In the genomic region with DNA sequence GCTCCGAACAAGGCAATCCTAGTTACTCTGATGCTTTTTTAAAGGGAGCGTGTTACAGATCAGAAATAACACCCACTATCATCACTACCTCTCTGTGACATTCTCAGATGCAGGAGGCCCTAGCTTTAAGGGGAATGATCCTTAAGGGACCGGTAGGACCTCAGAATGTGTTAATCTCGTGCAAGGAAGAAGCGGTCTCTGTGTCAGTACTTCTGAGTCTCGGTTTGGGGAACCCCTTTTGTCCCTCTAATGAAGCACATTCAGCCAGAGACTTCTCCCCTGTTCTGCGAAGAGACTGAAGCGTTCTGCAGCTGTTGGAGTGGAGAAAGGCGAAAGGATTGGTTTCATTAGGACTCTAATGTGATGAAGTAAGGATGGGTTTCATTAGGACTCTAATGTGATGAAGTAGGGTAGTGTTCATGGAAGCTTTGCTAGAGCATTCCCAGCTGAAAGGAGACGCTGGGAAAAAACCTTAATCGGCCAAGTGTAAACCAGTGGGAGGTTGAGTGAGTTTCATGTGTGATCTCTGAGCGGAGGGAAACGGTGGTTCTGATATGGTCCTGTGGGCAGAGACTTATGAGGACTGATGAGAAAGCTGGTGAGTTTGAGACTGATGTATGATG, we compare ENCODE assay signal across 8 cellular contexts. TPM values are rescaled to one million over a fixed set of nuclear protein-coding genes. Genes with fewer than 3 reads are reported as not detected.
A peak's percentile ranks its signal among the peaks of the same experiment; 100 is the strongest.
DNase-seq lines count a peak whose midpoint lies in the region; ATAC-seq and TF ChIP-seq lines count a peak whose summit lies in the region.

No MANE protein-coding gene starts in this region.

- H3K27me3 Mint-ChIP-seq in GM23338 (ENCODE audit: insufficient read depth, low read depth, poor library complexity) = peaks cover 20% of the 10 kb centered on the region
- H3K27me3 Mint-ChIP-seq in T-cell = peaks cover 67 to 72% of the 10 kb centered on the region in 2 donors

- H3K27me3 ChIP-seq in GM23338 (ENCODE audit: insufficient read depth) = peaks cover 54% of the 10 kb centered on the region
- H3K27me3 ChIP-seq in aorta (ENCODE audit: control insufficient read depth in 1 of 2, insufficient read depth in 2 of 2, low read length in 1 of 2) = no peaks in the 10 kb centered on the region

- peak; percentile 40 for ATAC-seq in GM18511 (IDR thresholded peaks at IDR 0.05; ENCODE audit: unreplicated experiment)
- ATAC-seq in GM23338 = no peak
- ATAC-seq in T-cell (replicated peaks in 1 of 4) = no peak
- no peak for ATAC-seq in aorta (ENCODE audit: low FRiP score)
- ATAC-seq in GM18505 (IDR thresholded peaks at IDR 0.05; ENCODE audit: unreplicated experiment) = no peak

- no peaks in the 10 kb centered on the region for H3K9me2 ChIP-seq in GM23338 (ENCODE audit: insufficient read depth)

- POLR2A ChIA-PET in T-cell (lab: Charles Lee) = no interaction called here

- H3K9me3 Mint-ChIP-seq in GM23338 (no peaks in the 10 kb centered on the region), T-cell (no peaks in the 10 kb centered on the region)

- WGBS in aorta, 2 donors = 14 to 18% methylated on average over 13 of the region's 13 CpGs

- H3K4me3 Mint-ChIP-seq in GM23338 = peak overlapping the region; percentile 82
- H3K4me3 Mint-ChIP-seq in T-cell = peak overlapping the region; percentile 72 to 82 (median 79)

- peak overlapping the region; percentile 99 for H3K4me2 ChIP-seq in GM23338

- peaks cover 23% of the 10 kb centered on the region for H3K4me1 ChIP-seq in GM23338 (ENCODE audit: insufficient read depth)
- no peaks in the 10 kb centered on the region for H3K4me1 ChIP-seq in aorta (ENCODE audit: control insufficient read depth in 1 of 2, insufficient read depth in 2 of 2, low read length in 2 of 2)

- no peaks in the 10 kb centered on the region for H3K9me3 ChIP-seq in aorta (ENCODE audit: control insufficient read depth, low read length)

- H3K27ac ChIP-seq in GM23338 (ENCODE audit: low read depth) (no peak overlapping the region), aorta (ENCODE audit: low read depth in 1 of 2, low read length in 2 of 2) (peak overlapping the region in 1 of 2 donors; percentile 45)

- peaks cover 5% of the 10 kb centered on the region; the same call in 1 of the 2 replicates for H3K79me2 ChIP-seq in GM23338 (replicated peaks; ENCODE audit: insufficient read depth)

- no peaks in the 10 kb centered on the region for H4K20me1 ChIP-seq in GM23338 (replicated peaks; ENCODE audit: insufficient read depth)

- H3K27ac Mint-ChIP-seq in GM23338 (no peak overlapping the region), T-cell (no peak overlapping the region)

- intact Hi-C loops in aorta (cut with DNase I) (loop anchor here (2.0 to 10.0 kb wide), 5 partner anchors 68 to 248 kb away; no protein-coding TSS in a partner anchor), posterior cingulate gyrus (cut with DNase I) (loop anchor here (5.0 kb wide), 1 partner anchor 291 kb away; no protein-coding TSS in a partner anchor)

- peak; percentile 40 for DNase-seq in GM23338 (ENCODE audit: low spot score)
- DNase-seq in T-cell = no peak
- peak; percentile 19 for DNase-seq in medulla oblongata (ENCODE audit: extremely low spot score)
- DNase-seq in aorta = no peak
- no peak for DNase-seq in posterior cingulate gyrus
- DNase-seq in NCI-H510A (lab: John Stamatoyannopoulos, UW) = no peak

- H3K36me3 Mint-ChIP-seq in GM23338 (ENCODE audit: low read depth) = no peaks in the 10 kb centered on the region; the same call in 2 of the 3 replicates
- no peaks in the 10 kb centered on the region for H3K36me3 Mint-ChIP-seq in T-cell

- H3K36me3 ChIP-seq in GM23338 (ENCODE audit: insufficient read depth) = no peaks in the 10 kb centered on the region; the same call in 1 of the 2 replicates
- H3K36me3 ChIP-seq in aorta (ENCODE audit: control insufficient read depth in 1 of 2, insufficient read depth in 2 of 2, low read length in 1 of 2) = no peaks in the 10 kb centered on the region

- peaks cover 8% of the 10 kb centered on the region for H3F3A ChIP-seq in GM23338 (replicated peaks; ENCODE audit: low read depth)

- H3K4me1 Mint-ChIP-seq in GM23338 (peaks cover 33% of the 10 kb centered on the region), T-cell (peaks cover 7 to 26% (median 22%) of the 10 kb centered on the region in 3 donors)

- no peak for TF ChIP-seq CTCF in GM23338 (conservative IDR thresholded peaks at IDR 0.05; ENCODE audit: low read depth in 2 of 2)

- peak overlapping the region; percentile 95 for H3K4me3 ChIP-seq in GM23338
- peak overlapping the region; percentile 61 to 81 for H3K4me3 ChIP-seq in aorta (ENCODE audit: low read length in 2 of 2)

- TF ChIP-seq POLR2A in GM18505 (IDR thresholded peaks at IDR 0.05; ENCODE audit: borderline replicate concordance, extremely low read depth, insufficient read depth, insufficient read length) = no peak

- peak overlapping the region; percentile 97; the same call in 1 of the 2 replicates for H2AFZ ChIP-seq in GM23338

- CTCF ChIA-PET in T-cell (lab: Charles Lee) = no interaction called here

TF ChIP-seq in GM23338, 12 proteins besides CTCF, POLR2A, EP300 and RAD21 (continues in another document):
- TF ChIP-seq, protein P1, sequence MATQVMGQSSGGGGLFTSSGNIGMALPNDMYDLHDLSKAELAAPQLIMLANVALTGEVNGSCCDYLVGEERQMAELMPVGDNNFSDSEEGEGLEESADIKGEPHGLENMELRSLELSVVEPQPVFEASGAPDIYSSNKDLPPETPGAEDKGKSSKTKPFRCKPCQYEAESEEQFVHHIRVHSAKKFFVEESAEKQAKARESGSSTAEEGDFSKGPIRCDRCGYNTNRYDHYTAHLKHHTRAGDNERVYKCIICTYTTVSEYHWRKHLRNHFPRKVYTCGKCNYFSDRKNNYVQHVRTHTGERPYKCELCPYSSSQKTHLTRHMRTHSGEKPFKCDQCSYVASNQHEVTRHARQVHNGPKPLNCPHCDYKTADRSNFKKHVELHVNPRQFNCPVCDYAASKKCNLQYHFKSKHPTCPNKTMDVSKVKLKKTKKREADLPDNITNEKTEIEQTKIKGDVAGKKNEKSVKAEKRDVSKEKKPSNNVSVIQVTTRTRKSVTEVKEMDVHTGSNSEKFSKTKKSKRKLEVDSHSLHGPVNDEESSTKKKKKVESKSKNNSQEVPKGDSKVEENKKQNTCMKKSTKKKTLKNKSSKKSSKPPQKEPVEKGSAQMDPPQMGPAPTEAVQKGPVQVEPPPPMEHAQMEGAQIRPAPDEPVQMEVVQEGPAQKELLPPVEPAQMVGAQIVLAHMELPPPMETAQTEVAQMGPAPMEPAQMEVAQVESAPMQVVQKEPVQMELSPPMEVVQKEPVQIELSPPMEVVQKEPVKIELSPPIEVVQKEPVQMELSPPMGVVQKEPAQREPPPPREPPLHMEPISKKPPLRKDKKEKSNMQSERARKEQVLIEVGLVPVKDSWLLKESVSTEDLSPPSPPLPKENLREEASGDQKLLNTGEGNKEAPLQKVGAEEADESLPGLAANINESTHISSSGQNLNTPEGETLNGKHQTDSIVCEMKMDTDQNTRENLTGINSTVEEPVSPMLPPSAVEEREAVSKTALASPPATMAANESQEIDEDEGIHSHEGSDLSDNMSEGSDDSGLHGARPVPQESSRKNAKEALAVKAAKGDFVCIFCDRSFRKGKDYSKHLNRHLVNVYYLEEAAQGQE (IDR thresholded peaks at IDR 0.05; ENCODE audit: unreplicated experiment) = no peak
- TF ChIP-seq ZNF114 (CRISPR knock-in tag; IDR thresholded peaks at IDR 0.05) (no peak), STAT1 (IDR thresholded peaks at IDR 0.05; ENCODE audit: unreplicated experiment) (no peak)

RNA-seq across cellular contexts. Expression of a gene that starts 1.6 kb away (rescaled TPM):
- total RNA-seq in GM23338 (2014; rRNA removed; shearing (Covaris generic)) = 2.8 and 3.2 TPM in 2 replicates
- polyA plus RNA-seq in GM23338 (2016; fragmentation: Nextera tagmentation; extraction: Ambion mirVana) (1.3 and 2.1 TPM in 2 replicates), aorta (10 to 100 TPM in 1 of 2 donors, under 1 TPM in 1; 0.82 to 14.5 TPM)
- total RNA-seq in T-cell (1 to 10 TPM in 2 of 5 donors, under 1 TPM in 3; 0.29 to 1.8 (median 0.95) TPM), aorta (1 to 10 TPM; 8.2 to 8.8 TPM)

Comparison
In these comparisons a context has a peak if more than half of its experiments do, and no peak if none do; other contexts are left out.
1. DNase-seq: peak in GM23338 (single experiment) and medulla oblongata (single experiment); none in T-cell (0 of 34), aorta (0 of 2), posterior cingulate gyrus (0 of 10) and NCI-H510A (single experiment).